Comparison of ENCODE assay signal across 18 cellular contexts in the genomic region with DNA sequence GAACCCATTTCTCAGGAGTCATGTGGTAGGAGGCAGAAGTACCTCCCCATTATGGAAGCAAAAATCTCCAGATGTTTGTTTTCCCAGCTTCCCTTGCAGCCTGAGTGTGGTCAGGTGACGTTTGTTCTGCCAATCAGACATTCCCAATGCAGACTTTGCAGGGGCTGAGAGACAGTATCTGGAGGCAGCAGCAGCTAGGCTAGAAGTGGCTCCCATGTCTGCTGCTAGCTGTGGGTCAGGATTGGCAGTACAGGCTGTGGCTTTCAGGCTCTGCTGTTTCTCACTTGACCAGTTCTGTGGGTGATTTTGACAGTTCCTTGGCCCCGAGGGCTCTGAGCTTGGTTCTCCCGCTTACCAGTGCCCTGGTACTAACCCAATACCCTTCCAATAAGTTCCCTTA. TPM values are rescaled to one million over a fixed set of nuclear protein-coding genes. Genes with fewer than 3 reads are reported as not detected.
A peak's percentile ranks its signal among the peaks of the same experiment; 100 is the strongest.
DNase-seq lines count a peak whose midpoint lies in the region; ATAC-seq, FAIRE-seq and TF ChIP-seq lines count a peak whose summit lies in the region.
"Had no signal": no experiment of that assay in that cellular context is flagged by ENCODE, and none has a peak within 500 bp of the region (broad histone marks: within the 10 kb centered on the region; RNA-seq: fewer than 3 reads in every experiment).

No MANE protein-coding gene starts in this region.

- H3K4ac ChIP-seq in H1 (replicated peaks; ENCODE audit: insufficient read length, low read depth, low read length) (no peak overlapping the region), mesendoderm (ENCODE audit: low read depth, low read length) (no peak overlapping the region)

- no peak for TF ChIP-seq CTCF in H1 (IDR thresholded peaks at IDR 0.05; ENCODE audit: control extremely low read depth in 1 of 3, insufficient read depth in 1 of 3, low read depth in 1 of 3, low read length in 3 of 3)
- TF ChIP-seq CTCF in upper lobe of left lung (IDR thresholded peaks at IDR 0.05) = no peak

- H3K23ac ChIP-seq in H1 (ENCODE audit: insufficient read length) = no peak overlapping the region
- no peak overlapping the region for H3K23ac ChIP-seq in mesendoderm (ENCODE audit: low read length)

- no peak for TF ChIP-seq RAD21 in H1 (IDR thresholded peaks at IDR 0.05 in 1 of 2, conservative IDR thresholded peaks at IDR 0.05 in 1 of 2; ENCODE audit: low read depth in 2 of 2, low read length in 2 of 2)

- H3K79me2 ChIP-seq in H1 (ENCODE audit: control insufficient read depth in 1 of 2, insufficient read depth in 2 of 2, low read length in 2 of 2) = no peaks in the 10 kb centered on the region
- no peaks in the 10 kb centered on the region for H3K79me2 ChIP-seq in mesendoderm (ENCODE audit: control insufficient read depth, insufficient read depth, low read length)

- H3K27ac ChIP-seq in H1 (ENCODE audit: low read depth, low read length) = no peak overlapping the region
- H3K27ac ChIP-seq in mesendoderm (ENCODE audit: low read depth, low read length) = no peak overlapping the region
- no peak overlapping the region for H3K27ac ChIP-seq in upper lobe of left lung
- H3K27ac ChIP-seq: KMS-11 had no signal

- CTCF ChIA-PET in H1 (lab: Charles Lee; ENCODE audit: partially characterized antibody) = interaction anchor here (1.1 to 4.9 kb wide), 8 partner anchors 10 to 192 kb away, joined by 3 to 25 read pairs (median 6); no protein-coding TSS in a partner anchor

- H3K4me3 ChIP-seq in H1 (ENCODE audit: extremely low read depth in 1 of 4, insufficient read depth in 2 of 4, low read depth in 3 of 4, low read length in 4 of 4) (no peak overlapping the region), mesendoderm (ENCODE audit: low read length) (no peak overlapping the region), upper lobe of left lung (no peak overlapping the region)

- no peak for FAIRE-seq in H1 (lab: Jason Lieb, UNC)
- FAIRE-seq: G401.6 had no signal

- no peak for ATAC-seq in upper lobe of left lung (ENCODE audit: low FRiP score in 2 of 2)
- ATAC-seq: CD8-positive, alpha-beta T cell; Panc1 had no signal

- H3K9ac ChIP-seq in H1 (replicated peaks in 1 of 4; ENCODE audit: extremely low read depth in 1 of 4, low read depth in 3 of 4, low read length in 3 of 4) (no peak overlapping the region), mesendoderm (ENCODE audit: low read length) (no peak overlapping the region)
- H3K9ac ChIP-seq: KMS-11 had no signal

- H4K91ac ChIP-seq in H1 (replicated peaks; ENCODE audit: insufficient read length, low read length) = peak overlapping the region; percentile 35

- H2AFZ ChIP-seq in H1 (ENCODE audit: low read length) = no peak overlapping the region

- H2BK120ac ChIP-seq in H1 (replicated peaks; ENCODE audit: low read depth, low read length) (peak overlapping the region; percentile 10), mesendoderm (ENCODE audit: low read depth, low read length) (no peak overlapping the region)

- no peak overlapping the region for H3K4me2 ChIP-seq in H1 (ENCODE audit: insufficient read depth in 1 of 2, low read depth in 2 of 2, low read length in 2 of 2)
- H3K4me2 ChIP-seq in mesendoderm (ENCODE audit: low read length) = no peak overlapping the region
- H3K4me2 ChIP-seq: KMS-11 had no signal

- H4K20me1 ChIP-seq in H1 (replicated peaks in 1 of 2; ENCODE audit: control insufficient read depth in 1 of 2, insufficient read depth in 2 of 2, low read length in 2 of 2) = no peaks in the 10 kb centered on the region

- no peaks in the 10 kb centered on the region for H3K27me3 ChIP-seq in H1 (replicated peaks in 1 of 4; ENCODE audit: control insufficient read depth in 3 of 4, extremely low read depth in 1 of 4, insufficient read depth in 3 of 4, low read length in 3 of 4)
- no peaks in the 10 kb centered on the region for H3K27me3 ChIP-seq in mesendoderm (ENCODE audit: insufficient read depth, low read length, poor library complexity)
- H3K27me3 ChIP-seq in upper lobe of left lung = no peaks in the 10 kb centered on the region

- H4K8ac ChIP-seq in H1 (ENCODE audit: extremely low read depth, insufficient read depth, low read length) (no peak overlapping the region), mesendoderm (ENCODE audit: low read depth, low read length) (no peak overlapping the region)

- 94% methylated on average over 3 of the region's 3 CpGs; no CpG with 5 or more reads in 1 of the 2 experiments for WGBS in H1 (ENCODE audit: extremely low coverage in 1 of 2, insufficient coverage in 1 of 2, insufficient read length in 1 of 2, insufficient replicate concordance in 2 of 2, low coverage in 1 of 2, low lambda C conversion rate in 2 of 2, missing lambda C conversion rate in 1 of 2), 2 experiments
- no CpG with 5 or more reads among the region's 3 CpGs for WGBS in mesendoderm (ENCODE audit: extremely low coverage, insufficient coverage, low lambda C conversion rate)
- WGBS in upper lobe of left lung, 2 donors = 68 to 80% methylated on average over 3 of the region's 3 CpGs

- no peak overlapping the region for H2BK5ac ChIP-seq in H1 (ENCODE audit: low read depth, low read length)
- H2BK5ac ChIP-seq in mesendoderm (ENCODE audit: low read length) = no peak overlapping the region

- H3K4me1 ChIP-seq in H1 (replicated peaks in 1 of 4; ENCODE audit: control insufficient read depth in 3 of 4, insufficient read depth in 4 of 4, low read length in 3 of 4) (peaks cover 0 to 8% (median 3%) of the 10 kb centered on the region in 4 experiments; a peak in 3 of 7 replicates), mesendoderm (ENCODE audit: control insufficient read depth, low read depth, low read length) (no peaks in the 10 kb centered on the region), upper lobe of left lung (peaks cover 0 to 8% (median 4%) of the 10 kb centered on the region in 4 donors)

- no peak overlapping the region for H2BK20ac ChIP-seq in H1 (ENCODE audit: low read length)

- no peak for TF ChIP-seq POLR2A in H1 (IDR thresholded peaks at IDR 0.05; ENCODE audit: control extremely low read depth in 1 of 2, low read depth in 2 of 2, low read length in 2 of 2)
- no peak for TF ChIP-seq POLR2A in upper lobe of left lung (IDR thresholded peaks at IDR 0.05)

- no peak overlapping the region for H4K5ac ChIP-seq in H1 (ENCODE audit: insufficient read length, low read depth, low read length)
- H4K5ac ChIP-seq in mesendoderm (ENCODE audit: low read length) = no peak overlapping the region

- POLR2A ChIA-PET in H1 (lab: Charles Lee; ENCODE audit: partially characterized antibody) = no interaction called here

- no peak overlapping the region for H2AK5ac ChIP-seq in H1 (ENCODE audit: low read depth, low read length)
- H2AK5ac ChIP-seq in mesendoderm (ENCODE audit: low read length) = no peak overlapping the region

- H3K9me3 ChIP-seq in H1 (ENCODE audit: insufficient read depth in 2 of 2, low read depth in 1 of 2, low read length in 1 of 2) = no peaks in the 10 kb centered on the region
- peaks cover 0 to 6% (median 6%) of the 10 kb centered on the region in 4 donors for H3K9me3 ChIP-seq in upper lobe of left lung

- H3K18ac ChIP-seq in H1 (ENCODE audit: extremely low read depth, low read length) (no peak overlapping the region), mesendoderm (ENCODE audit: low read length) (no peak overlapping the region)

- H3K14ac ChIP-seq in H1 (ENCODE audit: insufficient read length) = no peak overlapping the region

- no peak overlapping the region for H3K56ac ChIP-seq in H1 (replicated peaks; ENCODE audit: insufficient read length, low read depth, low read length)
- H3K56ac ChIP-seq in mesendoderm (ENCODE audit: low read length) = no peak overlapping the region

- H3K36me3 ChIP-seq in H1 (ENCODE audit: control insufficient read depth in 2 of 4, insufficient read depth in 4 of 4, low read length in 3 of 4) (no peaks in the 10 kb centered on the region), mesendoderm (ENCODE audit: control insufficient read depth, insufficient read depth, low read length) (no peaks in the 10 kb centered on the region), upper lobe of left lung (no peaks in the 10 kb centered on the region)

- TF ChIP-seq EP300 in H1 (IDR thresholded peaks at IDR 0.05; ENCODE audit: borderline replicate concordance in 1 of 2, low read depth in 2 of 2, low read length in 2 of 2) = no peak
- TF ChIP-seq EP300 in upper lobe of left lung (IDR thresholded peaks at IDR 0.05) = no peak

- H3K79me1 ChIP-seq in H1 (ENCODE audit: low read depth, low read length) (no peaks in the 10 kb centered on the region), mesendoderm (ENCODE audit: low read length) (no peaks in the 10 kb centered on the region)

- no peaks in the 10 kb centered on the region for H3K23me2 ChIP-seq in H1 (ENCODE audit: low read depth, low read length)

- no peak overlapping the region; the same call in 1 of the 2 replicates for H2BK15ac ChIP-seq in H1 (ENCODE audit: low read length)
- no peak overlapping the region for H2BK15ac ChIP-seq in mesendoderm (replicated peaks; ENCODE audit: low read depth)

- DNase-seq in NCI-H82 (lab: John Stamatoyannopoulos, UW) = peak; percentile 22
- no peak for DNase-seq in NCI-H82 treated with DMSO at 0.1 percent for 48 hours (lab: John Stamatoyannopoulos, UW; ENCODE audit: unreplicated experiment)
- peak; percentile 7 for DNase-seq in HT-29 (ENCODE audit: low spot score)
- DNase-seq in H1 (ENCODE audit: low read depth in 1 of 2, low spot score in 2 of 2) = no peak
- DNase-seq in mesendoderm = peak; percentile 5
- no peak for DNase-seq in midbrain (lab: John Stamatoyannopoulos, UW)
- no peak for DNase-seq in upper lobe of left lung
- no peak for DNase-seq in NCI-H1694 (lab: John Stamatoyannopoulos, UW)
- DNase-seq: 8988T; CD8-positive, alpha-beta T cell; DMS79 treated with DMSO at 0.1 percent for 48 hours; NCI-H1048; NCI-H1436 treated with DMSO at 0.1 percent for 48 hours; NCI-H2081; NCI-H774 had no signal

- H2BK12ac ChIP-seq in H1 (ENCODE audit: low read depth, low read length) = no peak overlapping the region

TF ChIP-seq in H1, 55 proteins besides CTCF, POLR2A, EP300 and RAD21 (continues in another document):
- TF ChIP-seq MAFK (IDR thresholded peaks at IDR 0.05; ENCODE audit: low read depth, low read length) (no peak), SP1 (IDR thresholded peaks at IDR 0.05; ENCODE audit: low read depth, low read length) (no peak), CHD2 (IDR thresholded peaks at IDR 0.05; ENCODE audit: low read length) (no peak)

RNA-seq across cellular contexts. Expression of a gene that starts 58.6 kb away (rescaled TPM):
- total RNA-seq in HT-29 (2014; rRNA removed; shearing (Covaris generic)) = 6.4 and 7.6 TPM in 2 replicates
- total RNA-seq in H1 (2021; fragmentation: NEBNext Ultra II Directional; extraction: Animal tissue kit (Norgen Biotek cat#: 25700)) = 4.1 and 4.3 TPM in 2 replicates
- 2.7 and 3.8 TPM in 2 replicates for polyA plus RNA-seq in H1 (2011; rRNA removed)
- 3.8 TPM for polyA plus RNA-seq in H1 (2011; cell fraction: cytosol; rRNA removed)
- 9.1 TPM for polyA plus RNA-seq in H1 (2011; cell fraction: nucleus; rRNA removed)
- 3.6 to 5.6 TPM (median 4.8 TPM) in 4 replicates for polyA plus RNA-seq in H1 (2012, experiment 1 of 2)
- 1.5 TPM for polyA plus RNA-seq in H1 (2012, experiment 2 of 2)
- 2.6 TPM for polyA plus RNA-seq in H1 (2013, experiment 1 of 2)
- polyA plus RNA-seq in H1 (2013, experiment 2 of 2) = 2.5 TPM
- 6.7 and 12.0 TPM in 2 replicates for polyA minus RNA-seq in H1 (2011; rRNA and poly(A)+ RNA removed)
- polyA minus RNA-seq in H1 (2011; cell fraction: cytosol; rRNA and poly(A)+ RNA removed) = 4.3 TPM
- 7.9 TPM for polyA minus RNA-seq in H1 (2011; cell fraction: nucleus; rRNA and poly(A)+ RNA removed)
- polyA plus RNA-seq in mesendoderm (2013, experiment 1 of 2) = 1.3 TPM
- 1.5 TPM for polyA plus RNA-seq in mesendoderm (2013, experiment 2 of 2)
- 10 to 100 TPM in 1 of 6 donors, 1 to 10 TPM in 5; 5.9 to 17.3 (median 8.5) TPM for total RNA-seq in upper lobe of left lung

Comparison
In these comparisons a context has a peak if more than half of its experiments do, and no peak if none do; other contexts are left out.
1. DNase-seq: peak in NCI-H82 (single experiment), HT-29 (single experiment) and mesendoderm (single experiment); none in NCI-H82 treated with DMSO at 0.1 percent for 48 hours (single experiment), H1 (0 of 2), midbrain (single experiment), upper lobe of left lung (0 of 2) and NCI-H1694 (single experiment).